Comparison of ENCODE assay signal across 9 cellular contexts in genomic region chr6:154164397-154164796, GRCh38.
DNase-seq lines count a peak whose midpoint lies in the region; ATAC-seq and TF ChIP-seq lines count a peak whose summit lies in the region.
"Had no signal": no experiment of that assay in that cellular context is flagged by ENCODE, and none has a peak within 500 bp of the region (broad histone marks: within the 10 kb centered on the region; RNA-seq: fewer than 3 reads in every experiment).

No MANE protein-coding gene starts in this region.

- H3K9me3 Mint-ChIP-seq in activated T-cell treated with anti-CD3 and anti-CD28 coated beads, Interleukin-2, amount 50 U/mL, for 4 hours = no peaks in the 10 kb centered on the region

- peaks cover 43% of the 10 kb centered on the region for H3K4me1 Mint-ChIP-seq in activated T-cell treated with anti-CD3 and anti-CD28 coated beads, Interleukin-2, amount 50 U/mL, for 4 hours (ENCODE audit: low read depth)

- TF ChIP-seq CTCF in brain microvascular endothelial cell (IDR thresholded peaks at IDR 0.05; ENCODE audit: low read depth, low read length, missing control alignments) = no peak
- TF ChIP-seq CTCF in tibial artery (IDR thresholded peaks at IDR 0.05) = no peak

- in situ Hi-C loops in brain microvascular endothelial cell (cut with HindIII; ENCODE audit: low pct_ligation_motif_present, low sequenced_read_pairs) = no loop called here

- peaks cover 0 to 10% (median 5%) of the 10 kb centered on the region in 4 donors for H3K4me1 ChIP-seq in tibial artery

- no peaks in the 10 kb centered on the region for H3K27me3 ChIP-seq in brain microvascular endothelial cell (replicated peaks)
- no peaks in the 10 kb centered on the region for H3K27me3 ChIP-seq in tibial artery

- intact Hi-C loops in tibial artery (cut with DNase I; ENCODE audit: low total_unique reads) = loop anchor here (5.0 kb wide), 1 partner anchor 248 kb away; no protein-coding TSS in a partner anchor

- H3K27ac ChIP-seq in brain microvascular endothelial cell (no peak overlapping the region), tibial artery (peak overlapping the region; percentile 28 to 56)

- no peak for ATAC-seq in activated T-cell treated with anti-CD3 and anti-CD28 coated beads, Interleukin-2, amount 50 U/mL, for 4 hours
- ATAC-seq in left lobe of liver (peak; percentile 96), GM18502 (IDR thresholded peaks at IDR 0.05; ENCODE audit: poor library complexity, unreplicated experiment) (no peak)

- H3K36me3 ChIP-seq in brain microvascular endothelial cell (replicated peaks) (no peaks in the 10 kb centered on the region), tibial artery (no peaks in the 10 kb centered on the region)

- peak overlapping the region; percentile 0 for H3K4me3 Mint-ChIP-seq in activated T-cell treated with anti-CD3 and anti-CD28 coated beads, Interleukin-2, amount 50 U/mL, for 4 hours

- no peak for DNase-seq in activated T-cell treated with anti-CD3 and anti-CD28 coated beads, Interleukin-2, amount 50 U/mL, for 4 hours
- DNase-seq in activated T-cell treated with anti-CD3 and anti-CD28 coated beads, Interleukin-2, amount 50 U/mL, for 48 hours = no peak
- DNase-seq in brain microvascular endothelial cell = peak; percentile 19
- peak; percentile 86 for DNase-seq in left lobe of liver (ENCODE audit: low spot score)
- DNase-seq in tibial artery = peak; percentile 61 to 82
- DNase-seq in activated CD4-positive, alpha-beta T cell treated with anti-CD3 and anti-CD28 coated beads, Interleukin-2, amount 50 U/mL, for 4 hours = no peak
- DNase-seq in D341Med (ENCODE audit: low spot score) = no peak
- DNase-seq: stimulated activated CD4-positive, alpha-beta T cell treated with anti-CD3 and anti-CD28 coated beads, Interleukin-4, amount 100 ng/mL, for 4 hours had no signal

- H3K9me3 ChIP-seq in tibial artery = no peaks in the 10 kb centered on the region

- H3K4me3 ChIP-seq in brain microvascular endothelial cell (ENCODE audit: low read depth, low read length) (no peak overlapping the region), tibial artery (no peak overlapping the region)

- H3K36me3 Mint-ChIP-seq in activated T-cell treated with anti-CD3 and anti-CD28 coated beads, Interleukin-2, amount 50 U/mL, for 4 hours (ENCODE audit: insufficient read depth) = peaks cover 35% of the 10 kb centered on the region

- no peaks in the 10 kb centered on the region for H3K27me3 Mint-ChIP-seq in activated T-cell treated with anti-CD3 and anti-CD28 coated beads, Interleukin-2, amount 50 U/mL, for 4 hours (ENCODE audit: low read depth)

Comparison
In these comparisons a context has a peak if more than half of its experiments do, and no peak if none do; other contexts are left out.
1. DNase-seq: peak in brain microvascular endothelial cell (single experiment), left lobe of liver (single experiment) and tibial artery (2 of 2); none in activated T-cell treated with anti-CD3 and anti-CD28 coated beads, Interleukin-2, amount 50 U/mL, for 4 hours (single experiment), activated T-cell treated with anti-CD3 and anti-CD28 coated beads, Interleukin-2, amount 50 U/mL, for 48 hours (0 of 2), activated CD4-positive, alpha-beta T cell treated with anti-CD3 and anti-CD28 coated beads, Interleukin-2, amount 50 U/mL, for 4 hours (0 of 2) and D341Med (single experiment).